12 cellular contexts compared by ENCODE assay signal in genomic region chr10:74114041-74114448, GRCh38. TPM values are rescaled to one million over a fixed set of nuclear protein-coding genes. Genes with fewer than 3 reads are reported as not detected.
DNase-seq lines count a peak whose midpoint lies in the region; ATAC-seq and TF ChIP-seq lines count a peak whose summit lies in the region.
"Had no signal": no experiment of that assay in that cellular context is flagged by ENCODE, and none has a peak within 500 bp of the region (broad histone marks: within the 10 kb centered on the region; RNA-seq: fewer than 3 reads in every experiment).

No MANE protein-coding gene starts in this region.

- DNase-seq in Ammon's horn (ENCODE audit: low spot score), result peak; percentile 54
- no peak for DNase-seq in activated T-helper 1 cell treated with anti-CD3 and anti-CD28 coated beads, Interleukin-12 subunit alpha, Interleukin-12 subunit beta, Interleukin-2, Interleukin-4 antibody, amounts not matched to agents 30 ng/mL and 10 ng/mL and 1 ng/mL, durations not matched to agents 14 hours and 24 hours and 36 hours (ENCODE audit: low spot score)
- peak; percentile 14 for DNase-seq in globus pallidus (ENCODE audit: low spot score)
- no peak for DNase-seq in osteocyte (ENCODE audit: extremely low spot score, unreplicated experiment)
- no peak for DNase-seq in NCI-H1417 (lab: John Stamatoyannopoulos, UW)
- no peak for DNase-seq in foreskin keratinocyte
- no peak for DNase-seq in NCI-H524 treated with DMSO at 0.1 percent for 48 hours (lab: John Stamatoyannopoulos, UW)
- DNase-seq in kidney tubule cell (ENCODE audit: low spot score), result no peak
- DNase-seq: activated CD4-positive, alpha-beta T cell treated with anti-CD3 and anti-CD28 coated beads, Interleukin-2, amount 50 U/mL, for 4 hours; activated naive CD4-positive, alpha-beta T cell treated with anti-CD3 and anti-CD28 coated beads, Interleukin-2, amount 50 U/mL, for 16 hours; AML-193; NCI-H2081 treated with DMSO at 0.1 percent for 48 hours had no signal

- H3K4me1 ChIP-seq in foreskin keratinocyte, result peaks cover 13% of the 10 kb centered on the region

- H3K4me3 Mint-ChIP-seq in activated T-helper 1 cell treated with anti-CD3 and anti-CD28 coated beads, Interleukin-12 subunit alpha, Interleukin-12 subunit beta, Interleukin-2, Interleukin-4 antibody, amounts not matched to agents 30 ng/mL and 10 ng/mL and 1 ng/mL, durations not matched to agents 14 hours and 24 hours and 36 hours, result no peak overlapping the region
- H3K4me3 Mint-ChIP-seq in osteocyte (ENCODE audit: unreplicated experiment), result no peak overlapping the region

- no peak for ATAC-seq in foreskin keratinocyte

- peaks cover 72% of the 10 kb centered on the region for H3K36me3 Mint-ChIP-seq in activated T-helper 1 cell treated with anti-CD3 and anti-CD28 coated beads, Interleukin-12 subunit alpha, Interleukin-12 subunit beta, Interleukin-2, Interleukin-4 antibody, amounts not matched to agents 30 ng/mL and 10 ng/mL and 1 ng/mL, durations not matched to agents 14 hours and 24 hours and 36 hours (ENCODE audit: low read depth)
- peaks cover 76% of the 10 kb centered on the region for H3K36me3 Mint-ChIP-seq in osteocyte (ENCODE audit: unreplicated experiment)

- H3K27me3 Mint-ChIP-seq in activated T-helper 1 cell treated with anti-CD3 and anti-CD28 coated beads, Interleukin-12 subunit alpha, Interleukin-12 subunit beta, Interleukin-2, Interleukin-4 antibody, amounts not matched to agents 30 ng/mL and 10 ng/mL and 1 ng/mL, durations not matched to agents 14 hours and 24 hours and 36 hours (ENCODE audit: insufficient read depth), result no peaks in the 10 kb centered on the region
- H3K27me3 Mint-ChIP-seq in osteocyte (ENCODE audit: unreplicated experiment), result no peaks in the 10 kb centered on the region

- intact Hi-C loops in activated T-helper 1 cell treated with anti-CD3 and anti-CD28 coated beads, Interleukin-12 subunit alpha, Interleukin-12 subunit beta, Interleukin-2, Interleukin-4 antibody, amounts not matched to agents 30 ng/mL and 10 ng/mL and 1 ng/mL, durations not matched to agents 14 hours and 24 hours and 36 hours (cut with micrococcal nuclease), result no loop called here

- H3K27ac ChIP-seq in foreskin keratinocyte, result no peak overlapping the region

- H3K27me3 ChIP-seq in foreskin keratinocyte, result no peaks in the 10 kb centered on the region

- H3K9me3 Mint-ChIP-seq in activated T-helper 1 cell treated with anti-CD3 and anti-CD28 coated beads, Interleukin-12 subunit alpha, Interleukin-12 subunit beta, Interleukin-2, Interleukin-4 antibody, amounts not matched to agents 30 ng/mL and 10 ng/mL and 1 ng/mL, durations not matched to agents 14 hours and 24 hours and 36 hours, result no peaks in the 10 kb centered on the region
- no peaks in the 10 kb centered on the region for H3K9me3 Mint-ChIP-seq in osteocyte (ENCODE audit: unreplicated experiment)

- TF ChIP-seq CTCF in osteocyte (IDR thresholded peaks at IDR 0.05) (no peak), foreskin keratinocyte (conservative IDR thresholded peaks at IDR 0.05) (no peak)

- H3K27ac Mint-ChIP-seq in activated T-helper 1 cell treated with anti-CD3 and anti-CD28 coated beads, Interleukin-12 subunit alpha, Interleukin-12 subunit beta, Interleukin-2, Interleukin-4 antibody, amounts not matched to agents 30 ng/mL and 10 ng/mL and 1 ng/mL, durations not matched to agents 14 hours and 24 hours and 36 hours, result peak overlapping the region; percentile 37
- peak overlapping the region; percentile 68 for H3K27ac Mint-ChIP-seq in osteocyte (ENCODE audit: unreplicated experiment)

- peaks cover 30% of the 10 kb centered on the region for H3K4me1 Mint-ChIP-seq in activated T-helper 1 cell treated with anti-CD3 and anti-CD28 coated beads, Interleukin-12 subunit alpha, Interleukin-12 subunit beta, Interleukin-2, Interleukin-4 antibody, amounts not matched to agents 30 ng/mL and 10 ng/mL and 1 ng/mL, durations not matched to agents 14 hours and 24 hours and 36 hours (ENCODE audit: low read depth)
- H3K4me1 Mint-ChIP-seq in osteocyte (ENCODE audit: unreplicated experiment), result peaks cover 21% of the 10 kb centered on the region

RNA-seq across cellular contexts. Expression of gene AP3M1, which starts 36.6 kb away (rescaled TPM):
- 48.3 and 53.8 TPM in 2 replicates for total RNA-seq in activated T-helper 1 cell treated with anti-CD3 and anti-CD28 coated beads, Interleukin-12 subunit alpha, Interleukin-12 subunit beta, Interleukin-2, Interleukin-4 antibody, amounts not matched to agents 30 ng/mL and 10 ng/mL and 1 ng/mL, durations not matched to agents 14 hours and 24 hours and 36 hours
- total RNA-seq in osteocyte (39.6 and 41.7 TPM in 2 replicates), foreskin keratinocyte (31.8 and 33.6 TPM in 2 replicates)
- 11.4 and 13.5 TPM in 2 replicates for polyA plus RNA-seq in foreskin keratinocyte

RNA-seq across cellular contexts. Expression of gene ADK, which starts 37.0 kb away (rescaled TPM):
- total RNA-seq in activated T-helper 1 cell treated with anti-CD3 and anti-CD28 coated beads, Interleukin-12 subunit alpha, Interleukin-12 subunit beta, Interleukin-2, Interleukin-4 antibody, amounts not matched to agents 30 ng/mL and 10 ng/mL and 1 ng/mL, durations not matched to agents 14 hours and 24 hours and 36 hours, result 47.4 and 50.8 TPM in 2 replicates
- total RNA-seq in osteocyte (47.0 and 50.0 TPM in 2 replicates), foreskin keratinocyte (96.5 and 111 TPM in 2 replicates)
- 109 and 114 TPM in 2 replicates for polyA plus RNA-seq in foreskin keratinocyte

Comparison
In these comparisons a context has a peak if more than half of its experiments do, and no peak if none do; other contexts are left out.
1. DNase-seq: peak in Ammon's horn (single experiment) and globus pallidus (single experiment); none in activated T-helper 1 cell treated with anti-CD3 and anti-CD28 coated beads, Interleukin-12 subunit alpha, Interleukin-12 subunit beta, Interleukin-2, Interleukin-4 antibody, amounts not matched to agents 30 ng/mL and 10 ng/mL and 1 ng/mL, durations not matched to agents 14 hours and 24 hours and 36 hours (single experiment), osteocyte (single experiment), NCI-H1417 (0 of 3), foreskin keratinocyte (0 of 2), NCI-H524 treated with DMSO at 0.1 percent for 48 hours (single experiment) and kidney tubule cell (single experiment).